Comparison of ENCODE assay signal across 11 cellular contexts in the genomic region with DNA sequence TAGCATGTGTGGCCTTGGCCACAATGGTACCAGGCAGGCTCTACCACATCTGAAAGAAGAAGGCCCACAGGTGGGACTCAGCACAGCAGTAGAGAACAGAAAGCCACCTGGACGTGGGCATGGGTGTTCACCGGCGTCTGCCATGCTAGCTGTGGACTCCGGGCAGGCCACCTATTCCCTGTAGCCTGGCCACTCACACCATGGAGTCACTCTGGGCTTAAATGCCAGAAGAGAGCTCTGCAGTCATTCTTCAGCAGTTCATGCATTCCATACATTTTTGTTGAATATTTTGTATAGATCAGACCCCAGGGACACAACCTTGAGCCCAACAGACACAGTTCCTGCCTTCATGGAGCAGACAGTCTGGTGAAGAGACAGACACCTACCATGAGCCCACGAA.
"Had no signal": no experiment of that assay in that cellular context is flagged by ENCODE, and none has a peak within 500 bp of the region (broad histone marks: within the 10 kb centered on the region; RNA-seq: fewer than 3 reads in every experiment).

No MANE protein-coding gene starts in this region.

- H3K36me3 Mint-ChIP-seq: stimulated activated memory B cell treated with anti-CD40 and anti-IgM and Interleukin-4, amounts not matched to agents 10 μg/mL and 1 μg/mL and 100 μg/mL, for 72 hours had no signal

- ATAC-seq: stimulated activated memory B cell treated with anti-CD40 and anti-IgM and Interleukin-4, amounts not matched to agents 10 μg/mL and 1 μg/mL and 100 μg/mL, for 72 hours had no signal

- H3K9me3 ChIP-seq: esophagus muscularis mucosa, transverse colon had no signal

- H3K27ac ChIP-seq: coronary artery, esophagus muscularis mucosa, parathyroid adenoma, transverse colon, WERI-Rb-1 had no signal

- H3K27me3 ChIP-seq: esophagus muscularis mucosa, transverse colon had no signal

- H3K9ac ChIP-seq: parathyroid adenoma had no signal

- H3K4me1 ChIP-seq: parathyroid adenoma, transverse colon had no signal

- H3K9me3 Mint-ChIP-seq: stimulated activated memory B cell treated with anti-CD40 and anti-IgM and Interleukin-4, amounts not matched to agents 10 μg/mL and 1 μg/mL and 100 μg/mL, for 72 hours; T-helper 1 cell treated with Interleukin-12 subunit alpha and Interleukin-12 subunit beta and Interleukin-4 antibody, amounts not matched to agents 30 μg/mL and 1 μg/mL, for 36 hours had no signal

- DNase-seq: activated naive CD4-positive, alpha-beta T cell treated with anti-CD3 and anti-CD28 coated beads, Interleukin-2, amount 50 U/mL, for 16 hours; activated T-cell treated with anti-CD3 and anti-CD28 coated beads, Interleukin-2, amount 50 U/mL, for 1 hour; effector CD4-positive, alpha-beta T cell; foreskin fibroblast; transverse colon; WERI-Rb-1 had no signal

- H3K4me3 Mint-ChIP-seq: stimulated activated memory B cell treated with anti-CD40 and anti-IgM and Interleukin-4, amounts not matched to agents 10 μg/mL and 1 μg/mL and 100 μg/mL, for 72 hours; T-helper 1 cell treated with Interleukin-12 subunit alpha and Interleukin-12 subunit beta and Interleukin-4 antibody, amounts not matched to agents 30 μg/mL and 1 μg/mL, for 36 hours had no signal

- H3K36me3 ChIP-seq: esophagus muscularis mucosa, transverse colon had no signal

- H3K27ac Mint-ChIP-seq: stimulated activated memory B cell treated with anti-CD40 and anti-IgM and Interleukin-4, amounts not matched to agents 10 μg/mL and 1 μg/mL and 100 μg/mL, for 72 hours; T-helper 1 cell treated with Interleukin-12 subunit alpha and Interleukin-12 subunit beta and Interleukin-4 antibody, amounts not matched to agents 30 μg/mL and 1 μg/mL, for 36 hours had no signal

- H3K4me3 ChIP-seq: coronary artery, esophagus muscularis mucosa, transverse colon had no signal
